ENCODE assay signal across 24 cellular contexts in genomic region chr9:21747171-21747570, GRCh38. TPM values are rescaled to one million over a fixed set of nuclear protein-coding genes. Genes with fewer than 3 reads are reported as not detected.
A peak's percentile ranks its signal among the peaks of the same experiment; 100 is the strongest.
DNase-seq lines count a peak whose midpoint lies in the region; ATAC-seq and TF ChIP-seq lines count a peak whose summit lies in the region.
"Had no signal": no experiment of that assay in that cellular context is flagged by ENCODE, and none has a peak within 500 bp of the region (broad histone marks: within the 10 kb centered on the region; RNA-seq: fewer than 3 reads in every experiment).

No MANE protein-coding gene starts in this region.

- peaks cover under 1% of the 10 kb centered on the region; the same call in 1 of the 2 replicates for H3K9me3 ChIP-seq in MG63
- H3K9me3 ChIP-seq: BLaER1, heart right ventricle, pancreas had no signal

- TF ChIP-seq CTCF in choroid plexus epithelial cell (conservative IDR thresholded peaks at IDR 0.05; ENCODE audit: low read depth, low read length), result no peak

- no peak overlapping the region for H3K4me3 ChIP-seq in MG63
- no peak overlapping the region for H3K4me3 ChIP-seq in choroid plexus epithelial cell (ENCODE audit: low read depth, low read length)
- H3K4me3 ChIP-seq: BLaER1, heart right ventricle, lung, pancreas, skin epidermis had no signal

- no peaks in the 10 kb centered on the region for H3K36me3 ChIP-seq in MG63
- H3K36me3 ChIP-seq: BLaER1, heart right ventricle, pancreas had no signal

- DNase-seq in EL (peak; percentile 43), MG63 (peak; percentile 58), choroid plexus epithelial cell (ENCODE audit: low read depth) (peak; percentile 69), glomerular visceral epithelial cell (ENCODE audit: extremely low spot score) (peak; percentile 37), RKO (ENCODE audit: low spot score) (no peak)
- DNase-seq: amniotic stem cell; heart right ventricle; naive B cell; NCI-H1436; NCI-H2227 treated with DMSO at 0.1 percent for 48 hours; NK-92 treated with Interleukin-12 subunit alpha and Interleukin-12 subunit beta, amount 100 ng/mL, for 24 hours; pancreas; SHP77; stimulated activated CD4-positive, alpha-beta T cell treated with anti-CD3 and anti-CD28 coated beads, Interleukin-4, amount 100 ng/mL, for 4 hours; stimulated activated CD8-positive, alpha-beta memory T cell treated with anti-CD3 and anti-CD28 coated beads, Interleukin-4, amount 100 ng/mL, for 48 hours; T-helper 2 cell had no signal

- no peaks in the 10 kb centered on the region for H3K27me3 ChIP-seq in MG63
- H3K27me3 ChIP-seq: BLaER1, pancreas had no signal

- ATAC-seq in HG03175 (IDR thresholded peaks at IDR 0.05; ENCODE audit: unreplicated experiment) (no peak), HG02588 (IDR thresholded peaks at IDR 0.05; ENCODE audit: unreplicated experiment) (no peak)
- ATAC-seq: activated T-helper 17 cell treated with anti-CD3 and anti-CD28 coated beads, Interleukin-2, amount 50 U/mL, for 72 hours; WTC11 had no signal

RNA-seq across cellular contexts. Expression of gene MTAP, which starts 55.3 kb away (rescaled TPM):
- total RNA-seq in MG63 (2014; rRNA removed; shearing (Covaris generic); ENCODE audit: low replicate concordance), result 37.1 and 133 TPM in 2 replicates
- total RNA-seq: H4 had no signal
